Comparison of ENCODE assay signal across 15 cellular contexts in genomic region chr17:83072600-83073358, GRCh38. TPM values are rescaled to one million over a fixed set of nuclear protein-coding genes. Genes with fewer than 3 reads are reported as not detected.
DNase-seq lines count a peak whose midpoint lies in the region; TF ChIP-seq lines count a peak whose summit lies in the region.
"Had no signal": no experiment of that assay in that cellular context is flagged by ENCODE, and none has a peak within 500 bp of the region (broad histone marks: within the 10 kb centered on the region; RNA-seq: fewer than 3 reads in every experiment).

No MANE protein-coding gene starts in this region.

- H3K79me2 ChIP-seq in mesendoderm (ENCODE audit: control insufficient read depth, insufficient read depth, low read length) = no peaks in the 10 kb centered on the region
- H3K79me2 ChIP-seq in osteoblast (ENCODE audit: insufficient read depth, low read length) = no peaks in the 10 kb centered on the region

- H2BK15ac ChIP-seq in mesendoderm (replicated peaks; ENCODE audit: low read depth) = no peak overlapping the region

- H3K9me3 Mint-ChIP-seq in dendritic cell treated with granulocyte-macrophage colony-stimulating factor and Interleukin-4, amounts not matched to agents 40 ng/mL and 50 ng/mL, for 4 days = no peaks in the 10 kb centered on the region
- H3K9me3 Mint-ChIP-seq: CD4-positive, CD25-positive, alpha-beta regulatory T cell had no signal

- peaks cover 55% of the 10 kb centered on the region for H3K27me3 Mint-ChIP-seq in dendritic cell treated with granulocyte-macrophage colony-stimulating factor and Interleukin-4, amounts not matched to agents 40 ng/mL and 50 ng/mL, for 4 days

- H3K4me3 ChIP-seq in BLaER1 (no peak overlapping the region), HEK293 (ENCODE audit: low read depth, low read length) (no peak overlapping the region), mucosa of stomach (ENCODE audit: low read length) (peak overlapping the region; percentile 33), mesendoderm (ENCODE audit: low read length) (no peak overlapping the region), osteoblast (ENCODE audit: insufficient read depth, low read length) (no peak overlapping the region)
- H3K4me3 ChIP-seq: HAP-1 had no signal

- H4K8ac ChIP-seq in mesendoderm (ENCODE audit: low read depth, low read length) = no peak overlapping the region

- H3K4me1 Mint-ChIP-seq in dendritic cell treated with granulocyte-macrophage colony-stimulating factor and Interleukin-4, amounts not matched to agents 40 ng/mL and 50 ng/mL, for 4 days (ENCODE audit: low read depth) = peaks cover 58% of the 10 kb centered on the region

- H2AFZ ChIP-seq in osteoblast (ENCODE audit: low read length) = no peak overlapping the region

- POLR2A ChIA-PET in HEK293 (lab: Yijun Ruan, JAX) = no interaction called here

- WGBS in mesendoderm (ENCODE audit: extremely low coverage, insufficient coverage, low lambda C conversion rate) = no CpG with 5 or more reads among the region's 28 CpGs

- no peak overlapping the region for H3K56ac ChIP-seq in mesendoderm (ENCODE audit: low read length)

- H3K27me3 ChIP-seq in BLaER1 = peaks cover 48% of the 10 kb centered on the region
- peaks cover 7% of the 10 kb centered on the region for H3K27me3 ChIP-seq in mucosa of stomach (ENCODE audit: control insufficient read depth, insufficient read depth, low read length)
- H3K27me3 ChIP-seq in mesendoderm (ENCODE audit: insufficient read depth, low read length, poor library complexity) = peaks cover 3% of the 10 kb centered on the region
- no peaks in the 10 kb centered on the region for H3K27me3 ChIP-seq in osteoblast (ENCODE audit: insufficient read depth, low read length)

- no peak overlapping the region for H3K4me3 Mint-ChIP-seq in dendritic cell treated with granulocyte-macrophage colony-stimulating factor and Interleukin-4, amounts not matched to agents 40 ng/mL and 50 ng/mL, for 4 days

- no peak overlapping the region for H2AK5ac ChIP-seq in mesendoderm (ENCODE audit: low read length)

- peaks cover 6% of the 10 kb centered on the region; the same call in 1 of the 2 replicates for H4K20me1 ChIP-seq in BLaER1
- H4K20me1 ChIP-seq in osteoblast (ENCODE audit: insufficient read depth, low read length) = no peaks in the 10 kb centered on the region

- no peaks in the 10 kb centered on the region for H3K36me3 ChIP-seq in BLaER1
- no peaks in the 10 kb centered on the region for H3K36me3 ChIP-seq in HEK293 (ENCODE audit: control insufficient read depth in 2 of 2, insufficient read depth in 1 of 2, low read length in 2 of 2)
- H3K36me3 ChIP-seq in mucosa of stomach (ENCODE audit: control insufficient read depth, insufficient read depth, low read length) = no peaks in the 10 kb centered on the region
- H3K36me3 ChIP-seq in mesendoderm (ENCODE audit: control insufficient read depth, insufficient read depth, low read length) = no peaks in the 10 kb centered on the region
- H3K36me3 ChIP-seq in osteoblast (ENCODE audit: insufficient read depth, low read length) = no peaks in the 10 kb centered on the region
- H3K36me3 ChIP-seq: HAP-1 had no signal

- H3K4me2 ChIP-seq in BLaER1 = peak overlapping the region; percentile 84
- no peak overlapping the region for H3K4me2 ChIP-seq in mesendoderm (ENCODE audit: low read length)
- no peak overlapping the region for H3K4me2 ChIP-seq in osteoblast (ENCODE audit: insufficient read depth, low read length)

- no peak for DNase-seq in T-helper 9 cell
- DNase-seq in mesendoderm = no peak
- no peak for DNase-seq in NCI-H1092 treated with DMSO at 0.1 percent for 48 hours (lab: John Stamatoyannopoulos, UW)
- no peak for DNase-seq in osteoblast (ENCODE audit: insufficient read length, low spot score, missing footprints)
- DNase-seq: NCI-H1436 treated with DMSO at 0.1 percent for 48 hours, NCI-H2081, NCI-H510A, NCI-H82, SHP77 had no signal

- H3K27ac ChIP-seq in BLaER1 (no peak overlapping the region), HEK293 (ENCODE audit: extremely low read depth, low read depth, low read length) (no peak overlapping the region), mesendoderm (ENCODE audit: low read depth, low read length) (no peak overlapping the region), osteoblast (ENCODE audit: low read depth, low read length) (no peak overlapping the region)

- TF ChIP-seq CTCF in HEK293 (tag by site-specific recombination; IDR thresholded peaks at IDR 0.05) (no peak), osteoblast (IDR thresholded peaks at IDR 0.05; ENCODE audit: extremely low read depth, low read depth, low read length) (no peak)

- CTCF ChIA-PET in HEK293 (lab: Yijun Ruan, JAX) = interaction anchor here (0.6 to 1.4 kb wide), 4 partner anchors 8 to 915 kb away, joined by 3 to 4 read pairs (median 3); no protein-coding TSS in a partner anchor

- H3K9me3 ChIP-seq in BLaER1 = no peaks in the 10 kb centered on the region
- H3K9me3 ChIP-seq in HEK293 (ENCODE audit: control insufficient read depth, insufficient read depth, low read depth, low read length) = no peaks in the 10 kb centered on the region
- H3K9me3 ChIP-seq in mucosa of stomach (ENCODE audit: control insufficient read depth, low read length) = no peaks in the 10 kb centered on the region
- H3K9me3 ChIP-seq in osteoblast (ENCODE audit: low read depth, low read length) = no peaks in the 10 kb centered on the region
- H3K9me3 ChIP-seq: HAP-1 had no signal

- intact Hi-C loops in dendritic cell treated with granulocyte-macrophage colony-stimulating factor and Interleukin-4, amounts not matched to agents 40 ng/mL and 50 ng/mL, for 4 days (cut with micrococcal nuclease) = no loop called here

- peak overlapping the region; percentile 80 for H3K27ac Mint-ChIP-seq in dendritic cell treated with granulocyte-macrophage colony-stimulating factor and Interleukin-4, amounts not matched to agents 40 ng/mL and 50 ng/mL, for 4 days

- H4K5ac ChIP-seq in mesendoderm (ENCODE audit: low read length) = no peak overlapping the region

- H3K4me1 ChIP-seq in BLaER1 (peaks cover 63% of the 10 kb centered on the region), HEK293 (ENCODE audit: control insufficient read depth, insufficient read depth, low read length) (no peaks in the 10 kb centered on the region), mucosa of stomach (ENCODE audit: control insufficient read depth, insufficient read depth, low read length) (peaks cover 17% of the 10 kb centered on the region), mesendoderm (ENCODE audit: control insufficient read depth, low read depth, low read length) (no peaks in the 10 kb centered on the region), osteoblast (ENCODE audit: insufficient read depth, low read length) (peaks cover 10% of the 10 kb centered on the region)
- H3K4me1 ChIP-seq: HAP-1 had no signal

- H2BK120ac ChIP-seq in mesendoderm (ENCODE audit: low read depth, low read length) = no peak overlapping the region

- H3K18ac ChIP-seq in mesendoderm (ENCODE audit: low read length) = no peak overlapping the region

- H3K23ac ChIP-seq in mesendoderm (ENCODE audit: low read length) = no peak overlapping the region

- H3K9ac ChIP-seq in BLaER1 (no peak overlapping the region), mucosa of stomach (ENCODE audit: low read length) (peak overlapping the region; percentile 43), mesendoderm (ENCODE audit: low read length) (no peak overlapping the region)

- H3K36me3 Mint-ChIP-seq in dendritic cell treated with granulocyte-macrophage colony-stimulating factor and Interleukin-4, amounts not matched to agents 40 ng/mL and 50 ng/mL, for 4 days (ENCODE audit: low read depth) = no peaks in the 10 kb centered on the region
- H3K36me3 Mint-ChIP-seq: CD4-positive, CD25-positive, alpha-beta regulatory T cell had no signal

- no peaks in the 10 kb centered on the region for H3K79me1 ChIP-seq in mesendoderm (ENCODE audit: low read length)

- H3K4ac ChIP-seq in mesendoderm (ENCODE audit: low read depth, low read length) = no peak overlapping the region

- no peak overlapping the region for H2BK5ac ChIP-seq in mesendoderm (ENCODE audit: low read length)

TF ChIP-seq in HEK293, 187 proteins besides CTCF, POLR2A, EP300 and RAD21:
- no peak for TF ChIP-seq ZNF792 (tag by site-specific recombination; IDR thresholded peaks at IDR 0.05)
- peak; percentile 67; the same call in 1 of the 2 replicates for TF ChIP-seq KLF1 (tag by site-specific recombination; IDR thresholded peaks at IDR 0.05)
- 0 out of 2 replicates have a peak, but pooled peaks have one; percentile 48 for TF ChIP-seq ZSCAN5A (tag by site-specific recombination; IDR thresholded peaks at IDR 0.05)

RNA-seq across cellular contexts. Expression of gene METRNL, which starts 6.6 kb away (rescaled TPM):
- 6.8 TPM for polyA plus RNA-seq in mesendoderm (2013, experiment 1 of 2)
- 6.3 TPM for polyA plus RNA-seq in mesendoderm (2013, experiment 2 of 2)
- 137 and 140 TPM in 2 replicates for total RNA-seq in osteoblast
